17 cellular contexts compared by ENCODE assay signal in genomic region chr16:69432069-69432468, GRCh38.
"Had no signal": no experiment of that assay in that cellular context is flagged by ENCODE, and none has a peak within 500 bp of the region (broad histone marks: within the 10 kb centered on the region; RNA-seq: fewer than 3 reads in every experiment).

No MANE protein-coding gene starts in this region.

- H3K9me3 Mint-ChIP-seq: brain had no signal

- DNase-seq: activated CD4-positive, CD25-positive, alpha-beta regulatory T cell treated with anti-CD3 and anti-CD28 coated beads, Interleukin-2, amount 50 U/mL, for 72 hours; activated naive CD4-positive, alpha-beta T cell treated with anti-CD3 and anti-CD28 coated beads, Interleukin-2, amount 10 ng/mL, durations not matched to agents 7 days and 5 days; activated T-cell treated with anti-CD3 and anti-CD28 coated beads, Interleukin-2, amount 50 U/mL, for 48 hours; amygdala; effector memory CD4-positive, alpha-beta T cell; gastrocnemius medialis; heart right ventricle; islet precursor cell; mammary epithelial cell; mucosa of descending colon; naive thymus-derived CD8-positive, alpha-beta T cell; nucleus accumbens; small intestine; upper lobe of left lung had no signal

- H3K27ac Mint-ChIP-seq: activated naive CD4-positive, alpha-beta T cell treated with anti-CD3 and anti-CD28 coated beads, Interleukin-2, amount 10 ng/mL, durations not matched to agents 7 days and 5 days had no signal

- ATAC-seq: gastrocnemius medialis; heart right ventricle; left lobe of liver; mucosa of descending colon; naive thymus-derived CD8-positive, alpha-beta T cell had no signal

- H3K27me3 Mint-ChIP-seq: activated naive CD4-positive, alpha-beta T cell treated with anti-CD3 and anti-CD28 coated beads, Interleukin-2, amount 10 ng/mL, durations not matched to agents 7 days and 5 days; brain; central memory CD8-positive, alpha-beta T cell; naive thymus-derived CD8-positive, alpha-beta T cell had no signal

- H3K4me3 Mint-ChIP-seq: activated naive CD4-positive, alpha-beta T cell treated with anti-CD3 and anti-CD28 coated beads, Interleukin-2, amount 10 ng/mL, durations not matched to agents 7 days and 5 days; brain; central memory CD8-positive, alpha-beta T cell; naive thymus-derived CD8-positive, alpha-beta T cell had no signal
